1 cellular context compared by ENCODE assay signal in the genomic region with DNA sequence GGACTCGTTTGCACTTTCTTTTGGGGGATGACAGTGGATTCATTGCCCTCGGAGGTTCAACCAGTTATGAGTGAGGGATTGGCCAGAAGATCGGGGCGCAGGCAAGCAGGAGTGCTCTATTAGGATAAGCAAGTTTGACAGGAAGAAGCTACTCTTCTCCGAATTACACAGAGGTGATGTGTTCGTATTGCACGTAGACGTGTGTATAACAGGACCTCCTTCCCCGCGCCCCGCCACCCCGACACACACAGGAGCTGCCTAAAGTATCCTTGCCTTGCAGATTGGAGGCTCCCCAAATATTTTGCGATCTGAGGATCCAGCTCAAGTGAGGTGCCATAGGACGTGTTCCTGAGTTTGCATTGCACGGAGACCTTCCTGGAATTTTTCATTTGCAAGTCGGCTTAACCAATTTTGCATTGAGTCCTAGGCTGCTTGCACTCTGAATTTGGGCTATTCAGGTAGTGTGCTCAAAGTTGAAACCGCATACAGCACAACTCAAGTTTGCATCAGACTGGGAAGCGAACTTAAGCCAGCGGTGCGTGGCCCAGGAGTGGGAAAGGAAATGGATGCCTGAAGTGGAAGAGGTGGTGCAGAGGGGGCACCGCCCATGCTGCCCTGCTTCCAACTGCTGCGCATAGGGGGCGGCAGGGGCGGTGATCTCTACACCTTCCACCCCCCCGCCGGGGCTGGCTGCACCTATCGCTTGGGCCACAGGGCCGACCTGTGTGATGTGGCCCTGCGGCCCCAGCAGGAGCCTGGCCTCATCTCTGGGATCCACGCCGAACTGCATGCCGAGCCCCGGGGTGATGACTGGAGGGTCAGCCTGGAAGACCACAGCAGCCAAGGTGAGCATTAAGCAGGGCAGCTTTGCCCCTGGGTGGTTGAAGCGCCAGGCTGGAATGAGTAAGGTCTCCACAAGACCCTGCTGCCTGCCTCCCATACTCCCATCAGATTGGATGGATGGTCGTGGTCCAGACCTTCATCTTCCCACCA.
TF ChIP-seq lines count a peak whose summit lies in the region.

No MANE protein-coding gene starts in this region.

TF ChIP-seq in A549, 52 proteins besides CTCF, POLR2A, EP300 and RAD21 (continued from another document):
- TF ChIP-seq, protein P1, sequence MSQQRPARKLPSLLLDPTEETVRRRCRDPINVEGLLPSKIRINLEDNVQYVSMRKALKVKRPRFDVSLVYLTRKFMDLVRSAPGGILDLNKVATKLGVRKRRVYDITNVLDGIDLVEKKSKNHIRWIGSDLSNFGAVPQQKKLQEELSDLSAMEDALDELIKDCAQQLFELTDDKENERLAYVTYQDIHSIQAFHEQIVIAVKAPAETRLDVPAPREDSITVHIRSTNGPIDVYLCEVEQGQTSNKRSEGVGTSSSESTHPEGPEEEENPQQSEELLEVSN (IDR thresholded peaks at IDR 0.05; ENCODE audit: borderline replicate concordance, low read depth): no peak
- TF ChIP-seq, protein P2, sequence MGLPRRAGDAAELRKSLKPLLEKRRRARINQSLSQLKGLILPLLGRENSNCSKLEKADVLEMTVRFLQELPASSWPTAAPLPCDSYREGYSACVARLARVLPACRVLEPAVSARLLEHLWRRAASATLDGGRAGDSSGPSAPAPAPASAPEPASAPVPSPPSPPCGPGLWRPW (IDR thresholded peaks at IDR 0.05): no peak
- TF ChIP-seq HOXB5 (CRISPR knock-in tag; IDR thresholded peaks at IDR 0.05): no peak
TF ChIP-seq in A549: peak in this region for 0.
